Comparison of ENCODE assay signal across 9 cellular contexts in the genomic region with DNA sequence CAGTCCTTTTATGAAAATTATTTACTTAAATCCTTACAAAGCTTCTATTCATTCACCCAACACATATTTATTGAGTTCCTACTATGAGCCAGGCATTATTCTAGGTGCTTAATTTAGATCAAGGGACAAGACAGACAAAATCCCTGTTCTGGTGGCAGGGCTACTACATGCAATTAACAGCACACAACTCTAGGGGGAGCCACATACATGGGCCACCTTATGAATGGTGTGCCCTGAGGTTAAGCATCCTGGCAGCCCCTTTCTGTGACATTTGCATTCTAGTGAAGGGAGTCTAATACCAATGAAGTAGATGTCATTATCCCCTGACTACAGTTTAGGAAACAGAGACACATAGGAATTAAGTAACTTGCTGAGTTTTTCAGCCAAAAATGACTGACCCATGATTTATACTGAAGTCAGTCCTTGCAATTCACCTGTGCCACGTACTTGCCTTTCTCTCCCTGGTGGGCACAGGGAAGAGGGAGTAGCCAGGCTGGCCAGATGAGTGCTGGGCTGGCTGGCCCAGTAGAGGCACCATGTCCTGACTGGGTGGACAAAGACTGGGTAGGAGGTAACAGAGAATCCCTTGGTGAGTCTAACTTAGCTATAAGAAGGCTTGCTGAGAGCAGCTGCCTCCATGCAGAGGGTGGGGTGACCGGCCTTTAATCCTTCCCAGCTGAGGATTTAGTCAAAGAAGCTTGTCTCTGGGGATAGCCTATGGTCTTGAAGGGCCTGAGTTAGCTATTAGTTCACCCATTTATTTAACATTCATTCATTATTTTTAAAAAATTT. TPM values are rescaled to one million over a fixed set of nuclear protein-coding genes. Genes with fewer than 3 reads are reported as not detected.
DNase-seq lines count a peak whose midpoint lies in the region; ATAC-seq, FAIRE-seq and TF ChIP-seq lines count a peak whose summit lies in the region.
"Had no signal": no experiment of that assay in that cellular context is flagged by ENCODE, and none has a peak within 500 bp of the region (broad histone marks: within the 10 kb centered on the region; RNA-seq: fewer than 3 reads in every experiment).

No MANE protein-coding gene starts in this region.

- no peak overlapping the region for H2BK15ac ChIP-seq in H1 (ENCODE audit: low read length)

- H3K14ac ChIP-seq in H1 (ENCODE audit: insufficient read length) = no peak overlapping the region

- no peak overlapping the region for H3K4me3 Mint-ChIP-seq in activated naive CD4-positive, alpha-beta T cell treated with anti-CD3 and anti-CD28 coated beads, Interleukin-2, amount 10 ng/mL, durations not matched to agents 7 days and 5 days
- no peak overlapping the region for H3K4me3 Mint-ChIP-seq in type B pancreatic cell
- H3K4me3 Mint-ChIP-seq in T-helper 17 cell = no peak overlapping the region

- H3K9ac ChIP-seq in H1 (replicated peaks in 1 of 4; ENCODE audit: extremely low read depth in 1 of 4, low read depth in 3 of 4, low read length in 3 of 4) = no peak overlapping the region

- no peaks in the 10 kb centered on the region for H3K27me3 ChIP-seq in H1 (replicated peaks in 1 of 4; ENCODE audit: control insufficient read depth in 3 of 4, extremely low read depth in 1 of 4, insufficient read depth in 3 of 4, low read length in 3 of 4)

- H3K4ac ChIP-seq in H1 (replicated peaks; ENCODE audit: insufficient read length, low read depth, low read length) = no peak overlapping the region

- H3K4me3 ChIP-seq in H1 (ENCODE audit: extremely low read depth in 1 of 4, insufficient read depth in 2 of 4, low read depth in 3 of 4, low read length in 4 of 4) = no peak overlapping the region
- H3K4me3 ChIP-seq: gastroesophageal sphincter had no signal

- H2AK5ac ChIP-seq in H1 (ENCODE audit: low read depth, low read length) = no peak overlapping the region

- no peak for TF ChIP-seq EP300 in H1 (IDR thresholded peaks at IDR 0.05; ENCODE audit: borderline replicate concordance in 1 of 2, low read depth in 2 of 2, low read length in 2 of 2)

- no peak overlapping the region for H3K56ac ChIP-seq in H1 (replicated peaks; ENCODE audit: insufficient read length, low read depth, low read length)

- H4K5ac ChIP-seq in H1 (ENCODE audit: insufficient read length, low read depth, low read length) = no peak overlapping the region

- H3K36me3 ChIP-seq in H1 (ENCODE audit: control insufficient read depth in 2 of 4, insufficient read depth in 4 of 4, low read length in 3 of 4) = no peaks in the 10 kb centered on the region
- H3K36me3 ChIP-seq: gastroesophageal sphincter had no signal

- no peaks in the 10 kb centered on the region for H3K4me1 Mint-ChIP-seq in activated naive CD4-positive, alpha-beta T cell treated with anti-CD3 and anti-CD28 coated beads, Interleukin-2, amount 10 ng/mL, durations not matched to agents 7 days and 5 days
- H3K4me1 Mint-ChIP-seq in type B pancreatic cell (ENCODE audit: unreplicated experiment) (no peaks in the 10 kb centered on the region), T-helper 17 cell (no peaks in the 10 kb centered on the region)

- no peak overlapping the region for H2BK120ac ChIP-seq in H1 (replicated peaks; ENCODE audit: low read depth, low read length)

- no peak overlapping the region for H4K91ac ChIP-seq in H1 (replicated peaks; ENCODE audit: insufficient read length, low read length)

- H3K27me3 Mint-ChIP-seq in activated naive CD4-positive, alpha-beta T cell treated with anti-CD3 and anti-CD28 coated beads, Interleukin-2, amount 10 ng/mL, durations not matched to agents 7 days and 5 days = peaks cover 33% of the 10 kb centered on the region
- H3K27me3 Mint-ChIP-seq in type B pancreatic cell (peaks cover 2% of the 10 kb centered on the region), T-helper 17 cell (peaks cover 73% of the 10 kb centered on the region)

- no peaks in the 10 kb centered on the region for H4K20me1 ChIP-seq in H1 (replicated peaks in 1 of 2; ENCODE audit: control insufficient read depth in 1 of 2, insufficient read depth in 2 of 2, low read length in 2 of 2)

- H3K36me3 Mint-ChIP-seq in activated naive CD4-positive, alpha-beta T cell treated with anti-CD3 and anti-CD28 coated beads, Interleukin-2, amount 10 ng/mL, durations not matched to agents 7 days and 5 days = no peaks in the 10 kb centered on the region
- H3K36me3 Mint-ChIP-seq in type B pancreatic cell (no peaks in the 10 kb centered on the region), T-helper 17 cell (ENCODE audit: low read depth) (no peaks in the 10 kb centered on the region)

- H3K4me2 ChIP-seq in H1 (ENCODE audit: insufficient read depth in 1 of 2, low read depth in 2 of 2, low read length in 2 of 2) = no peak overlapping the region

- DNase-seq in activated naive CD4-positive, alpha-beta T cell treated with anti-CD3 and anti-CD28 coated beads, Interleukin-2, amount 10 ng/mL, durations not matched to agents 7 days and 5 days = peak; percentile 26
- DNase-seq in activated naive CD4-positive, alpha-beta T cell (lab: John Stamatoyannopoulos, UW) = no peak
- DNase-seq in NCI-H748 treated with DMSO at 0.1 percent for 48 hours (lab: John Stamatoyannopoulos, UW) = peak; percentile 14
- DNase-seq in H1 (ENCODE audit: low read depth in 1 of 2, low spot score in 2 of 2) = peak in 1 of 2 experiments; percentile 17
- DNase-seq in type B pancreatic cell (ENCODE audit: extremely low spot score, unreplicated experiment) = no peak
- DNase-seq in occipital lobe (lab: John Stamatoyannopoulos, UW) = no peak
- DNase-seq in T-helper 17 cell = no peak
- no peak for DNase-seq in activated gamma-delta T cell treated with Interleukin-2 at 50 U/mL for 16 hours

- H4K8ac ChIP-seq in H1 (ENCODE audit: extremely low read depth, insufficient read depth, low read length) = no peak overlapping the region

- no peaks in the 10 kb centered on the region for H3K9me3 Mint-ChIP-seq in activated naive CD4-positive, alpha-beta T cell treated with anti-CD3 and anti-CD28 coated beads, Interleukin-2, amount 10 ng/mL, durations not matched to agents 7 days and 5 days
- H3K9me3 Mint-ChIP-seq in type B pancreatic cell = no peaks in the 10 kb centered on the region

- WGBS in H1 (ENCODE audit: extremely low coverage in 1 of 2, insufficient coverage in 1 of 2, insufficient read length in 1 of 2, insufficient replicate concordance in 2 of 2, low coverage in 1 of 2, low lambda C conversion rate in 2 of 2, missing lambda C conversion rate in 1 of 2), 2 experiments = 81% methylated on average over 2 of the region's 2 CpGs; no CpG with 5 or more reads in 1 of the 2 experiments

- no peak overlapping the region for H2BK5ac ChIP-seq in H1 (ENCODE audit: low read depth, low read length)

- CTCF ChIA-PET in activated naive CD4-positive, alpha-beta T cell treated with anti-CD3 and anti-CD28 coated beads, Interleukin-2, amount 10 ng/mL, durations not matched to agents 7 days and 5 days (lab: Charles Lee) = interaction anchor here (1.0 to 1.4 kb wide), 3 partner anchors 21 to 332 kb away, joined by 3 to 4 read pairs (median 4); no protein-coding TSS in a partner anchor
- CTCF ChIA-PET in H1 (lab: Charles Lee; ENCODE audit: partially characterized antibody) = interaction anchor here (0.6 to 5.4 kb wide), 41 partner anchors 9 to 847 kb away, joined by 3 to 39 read pairs (median 4); partner anchors contain the start of gene ELF5

- peak; percentile 86 to 90 for TF ChIP-seq RAD21 in H1 (IDR thresholded peaks at IDR 0.05 in 1 of 2, conservative IDR thresholded peaks at IDR 0.05 in 1 of 2; ENCODE audit: low read depth in 2 of 2, low read length in 2 of 2)

- no peak for TF ChIP-seq POLR2A in H1 (IDR thresholded peaks at IDR 0.05; ENCODE audit: control extremely low read depth in 1 of 2, low read depth in 2 of 2, low read length in 2 of 2)

- POLR2A ChIA-PET in H1 (lab: Charles Lee; ENCODE audit: partially characterized antibody) = no interaction called here

- H3K18ac ChIP-seq in H1 (ENCODE audit: extremely low read depth, low read length) = no peak overlapping the region

- no peak overlapping the region for H3K27ac ChIP-seq in H1 (ENCODE audit: low read depth, low read length)
- H3K27ac ChIP-seq: gastroesophageal sphincter had no signal

- H2BK20ac ChIP-seq in H1 (ENCODE audit: low read length) = no peak overlapping the region

- no peak overlapping the region for H2AFZ ChIP-seq in H1 (ENCODE audit: low read length)

- 0 out of 7 replicates have a peak, but pooled peaks cover 0 to 2% (median 0%) of the 10 kb centered on the region in 4 experiments for H3K4me1 ChIP-seq in H1 (replicated peaks in 1 of 4; ENCODE audit: control insufficient read depth in 3 of 4, insufficient read depth in 4 of 4, low read length in 3 of 4)
- H3K4me1 ChIP-seq: gastroesophageal sphincter had no signal

- no peak overlapping the region for H2BK12ac ChIP-seq in H1 (ENCODE audit: low read depth, low read length)

- peak; percentile 60 to 89 (median 77) for TF ChIP-seq CTCF in H1 (IDR thresholded peaks at IDR 0.05; ENCODE audit: control extremely low read depth in 1 of 3, insufficient read depth in 1 of 3, low read depth in 1 of 3, low read length in 3 of 3)
- TF ChIP-seq CTCF in type B pancreatic cell (conservative IDR thresholded peaks at IDR 0.05) = peak; percentile 71

- ATAC-seq in T-helper 17 cell = no peak
- ATAC-seq: gastroesophageal sphincter had no signal

- no peaks in the 10 kb centered on the region for H3K79me1 ChIP-seq in H1 (ENCODE audit: low read depth, low read length)

- no peaks in the 10 kb centered on the region for H3K79me2 ChIP-seq in H1 (ENCODE audit: control insufficient read depth in 1 of 2, insufficient read depth in 2 of 2, low read length in 2 of 2)

- FAIRE-seq in H1 (lab: Jason Lieb, UNC) = peak; percentile 83

- no peak overlapping the region for H3K23ac ChIP-seq in H1 (ENCODE audit: insufficient read length)

- H3K9me3 ChIP-seq in H1 (ENCODE audit: insufficient read depth in 2 of 2, low read depth in 1 of 2, low read length in 1 of 2) = no peaks in the 10 kb centered on the region
- H3K9me3 ChIP-seq in T-helper 17 cell (ENCODE audit: control insufficient read depth, low read length, poor library complexity, severe bottlenecking) = no peaks in the 10 kb centered on the region
- H3K9me3 ChIP-seq: gastroesophageal sphincter had no signal

- no peak overlapping the region for H3K27ac Mint-ChIP-seq in activated naive CD4-positive, alpha-beta T cell treated with anti-CD3 and anti-CD28 coated beads, Interleukin-2, amount 10 ng/mL, durations not matched to agents 7 days and 5 days
- H3K27ac Mint-ChIP-seq in type B pancreatic cell (no peak overlapping the region), T-helper 17 cell (no peak overlapping the region)

- H3K23me2 ChIP-seq in H1 (ENCODE audit: low read depth, low read length) = no peaks in the 10 kb centered on the region

RNA-seq across cellular contexts. Expression of gene ELF5, which starts 52.0 kb away (rescaled TPM):
- total RNA-seq in H1 (2021; fragmentation: NEBNext Ultra II Directional; extraction: Animal tissue kit (Norgen Biotek cat#: 25700)) = not detected in 2 replicates
- not detected in 2 replicates for polyA plus RNA-seq in H1 (2011; rRNA removed)
- polyA plus RNA-seq in H1 (2011; cell fraction: cytosol; rRNA removed) = not detected
- not detected for polyA plus RNA-seq in H1 (2011; cell fraction: nucleus; rRNA removed)
- not detected in 4 replicates for polyA plus RNA-seq in H1 (2012, experiment 1 of 2)
- not detected for polyA plus RNA-seq in H1 (2012, experiment 2 of 2)
- polyA plus RNA-seq in H1 (2013, experiment 1 of 2) = not detected
- polyA plus RNA-seq in H1 (2013, experiment 2 of 2) = not detected
- polyA minus RNA-seq in H1 (2011; rRNA and poly(A)+ RNA removed) = not detected in 2 replicates
- not detected for polyA minus RNA-seq in H1 (2011; cell fraction: cytosol; rRNA and poly(A)+ RNA removed)
- not detected for polyA minus RNA-seq in H1 (2011; cell fraction: nucleus; rRNA and poly(A)+ RNA removed)
- 19.3 and 43.1 TPM in 2 replicates for total RNA-seq in type B pancreatic cell (ENCODE audit: low replicate concordance)
- not detected for total RNA-seq in occipital lobe
- not detected for total RNA-seq in T-helper 17 cell

RNA-seq across cellular contexts. Expression of gene EHF, which starts 55.3 kb away (rescaled TPM):
- not detected in 2 replicates for total RNA-seq in H1 (2021; fragmentation: NEBNext Ultra II Directional; extraction: Animal tissue kit (Norgen Biotek cat#: 25700))
- polyA plus RNA-seq in H1 (2011; rRNA removed) = not detected in 2 replicates
- not detected for polyA plus RNA-seq in H1 (2011; cell fraction: cytosol; rRNA removed)
- not detected for polyA plus RNA-seq in H1 (2011; cell fraction: nucleus; rRNA removed)
- not detected in 4 replicates for polyA plus RNA-seq in H1 (2012, experiment 1 of 2)
- polyA plus RNA-seq in H1 (2012, experiment 2 of 2) = not detected
- polyA plus RNA-seq in H1 (2013, experiment 1 of 2) = not detected
- polyA plus RNA-seq in H1 (2013, experiment 2 of 2) = not detected
- polyA minus RNA-seq in H1 (2011; rRNA and poly(A)+ RNA removed) = not detected in 2 replicates
- not detected for polyA minus RNA-seq in H1 (2011; cell fraction: cytosol; rRNA and poly(A)+ RNA removed)
- polyA minus RNA-seq in H1 (2011; cell fraction: nucleus; rRNA and poly(A)+ RNA removed) = not detected
- total RNA-seq in type B pancreatic cell (ENCODE audit: low replicate concordance) (31.5 and 44.8 TPM in 2 replicates), occipital lobe (0.16 TPM), T-helper 17 cell (under 1 TPM; 0.34 to 0.65 TPM)

Comparison
In these comparisons a context has a peak if more than half of its experiments do, and no peak if none do; other contexts are left out.
1. DNase-seq: peak in activated naive CD4-positive, alpha-beta T cell treated with anti-CD3 and anti-CD28 coated beads, Interleukin-2, amount 10 ng/mL, durations not matched to agents 7 days and 5 days (single experiment) and NCI-H748 treated with DMSO at 0.1 percent for 48 hours (single experiment); none in activated naive CD4-positive, alpha-beta T cell (0 of 4), type B pancreatic cell (single experiment), occipital lobe (single experiment), T-helper 17 cell (0 of 3) and activated gamma-delta T cell treated with Interleukin-2 at 50 U/mL for 16 hours (single experiment).
2. RNA of gene ELF5, which starts 52.0 kb away (total RNA-seq): 19.3 to 43.1 TPM in type B pancreatic cell; not detected in H1, not detected in occipital lobe (single experiment) and not detected in T-helper 17 cell; every median in the first group is over 10 times any median in the second.
3. RNA of gene EHF, which starts 55.3 kb away (total RNA-seq): 31.5 to 44.8 TPM in type B pancreatic cell; 0.34 to 0.65 TPM in T-helper 17 cell, 0.16 TPM in occipital lobe (single experiment) and not detected in H1; every median in the first group is over 10 times any median in the second.